In the genomic region with DNA sequence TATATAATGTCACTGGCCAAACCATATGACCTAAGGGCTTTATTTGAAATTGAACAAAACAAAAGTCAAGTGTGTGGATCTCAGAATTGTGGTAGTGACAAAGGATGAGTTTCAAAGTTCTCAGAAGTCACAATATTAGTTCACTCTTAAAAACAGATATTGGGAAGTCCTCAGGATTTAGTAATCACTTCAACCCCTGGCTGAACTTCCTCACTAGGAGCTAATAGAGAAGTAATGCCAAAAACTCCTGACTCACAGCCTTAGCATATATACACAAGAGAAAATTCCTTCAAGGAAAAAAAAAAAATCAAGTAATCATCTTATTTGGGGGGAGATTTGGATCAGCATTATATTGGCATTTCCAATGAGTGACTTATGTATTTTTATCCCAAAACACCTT, we compare ENCODE assay signal across 12 cellular contexts.
A peak's percentile ranks its signal among the peaks of the same experiment; 100 is the strongest.
DNase-seq lines count a peak whose midpoint lies in the region; ATAC-seq and TF ChIP-seq lines count a peak whose summit lies in the region.
"Had no signal": no experiment of that assay in that cellular context is flagged by ENCODE, and none has a peak within 500 bp of the region (broad histone marks: within the 10 kb centered on the region; RNA-seq: fewer than 3 reads in every experiment).

No MANE protein-coding gene starts in this region.

- H3K27me3 ChIP-seq in esophagus squamous epithelium: no peaks in the 10 kb centered on the region

- H3K4me1 ChIP-seq in esophagus squamous epithelium: peaks cover 4 to 15% (median 7%) of the 10 kb centered on the region in 3 donors

- no peak overlapping the region for H3K27ac ChIP-seq in esophagus squamous epithelium

- DNase-seq in EH (ENCODE audit: low read depth): peak; percentile 79
- DNase-seq in NB4 (ENCODE audit: low read depth): peak; percentile 15
- peak; percentile 55 for DNase-seq in epithelial cell of esophagus (ENCODE audit: low read depth)
- DNase-seq in renal cortical epithelial cell (ENCODE audit: low read depth): peak; percentile 47
- no peak for DNase-seq in cerebellar nuclear complex (lab: John Stamatoyannopoulos, UW)
- DNase-seq in esophagus squamous epithelium (lab: John Stamatoyannopoulos, UW): no peak
- DNase-seq: activated CD4-positive, alpha-beta T cell treated with anti-CD3 and anti-CD28 coated beads, Interleukin-2, amount 10 ng/mL, durations not matched to agents 7 days and 5 days; activated gamma-delta T cell treated with Interleukin-2 at 50 U/mL for 16 hours; cortex of kidney; DMS153; NCI-H748 treated with DMSO at 0.1 percent for 48 hours had no signal

- no peaks in the 10 kb centered on the region for H3K9me3 ChIP-seq in esophagus squamous epithelium

- intact Hi-C loops in esophagus squamous epithelium (cut with DNase I): no loop called here

- TF ChIP-seq POLR2A in NB4 (IDR thresholded peaks at IDR 0.05; ENCODE audit: extremely low read depth, insufficient read length) (no peak), esophagus squamous epithelium (IDR thresholded peaks at IDR 0.05) (no peak)

- H3K36me3 ChIP-seq in esophagus squamous epithelium: no peaks in the 10 kb centered on the region

- ATAC-seq in GM18858 (IDR thresholded peaks at IDR 0.05; ENCODE audit: unreplicated experiment): no peak

- TF ChIP-seq CTCF in NB4 (IDR thresholded peaks at IDR 0.05; ENCODE audit: low read depth, low read length): no peak
- no peak for TF ChIP-seq CTCF in epithelial cell of esophagus (IDR thresholded peaks at IDR 0.05; ENCODE audit: insufficient read depth, low read depth, low read length, missing control alignments)
- no peak for TF ChIP-seq CTCF in esophagus squamous epithelium (IDR thresholded peaks at IDR 0.05)

- no peak overlapping the region for H3K4me3 ChIP-seq in NB4 (ENCODE audit: low read depth, low read length)
- no peak overlapping the region for H3K4me3 ChIP-seq in epithelial cell of esophagus (ENCODE audit: low read length)
- H3K4me3 ChIP-seq in esophagus squamous epithelium: no peak overlapping the region

Comparison
In these comparisons a context has a peak if more than half of its experiments do, and no peak if none do; other contexts are left out.
1. DNase-seq: peak in EH (single experiment), NB4 (single experiment), epithelial cell of esophagus (single experiment) and renal cortical epithelial cell (single experiment); none in cerebellar nuclear complex (0 of 2) and esophagus squamous epithelium (single experiment).